In the genomic region with DNA sequence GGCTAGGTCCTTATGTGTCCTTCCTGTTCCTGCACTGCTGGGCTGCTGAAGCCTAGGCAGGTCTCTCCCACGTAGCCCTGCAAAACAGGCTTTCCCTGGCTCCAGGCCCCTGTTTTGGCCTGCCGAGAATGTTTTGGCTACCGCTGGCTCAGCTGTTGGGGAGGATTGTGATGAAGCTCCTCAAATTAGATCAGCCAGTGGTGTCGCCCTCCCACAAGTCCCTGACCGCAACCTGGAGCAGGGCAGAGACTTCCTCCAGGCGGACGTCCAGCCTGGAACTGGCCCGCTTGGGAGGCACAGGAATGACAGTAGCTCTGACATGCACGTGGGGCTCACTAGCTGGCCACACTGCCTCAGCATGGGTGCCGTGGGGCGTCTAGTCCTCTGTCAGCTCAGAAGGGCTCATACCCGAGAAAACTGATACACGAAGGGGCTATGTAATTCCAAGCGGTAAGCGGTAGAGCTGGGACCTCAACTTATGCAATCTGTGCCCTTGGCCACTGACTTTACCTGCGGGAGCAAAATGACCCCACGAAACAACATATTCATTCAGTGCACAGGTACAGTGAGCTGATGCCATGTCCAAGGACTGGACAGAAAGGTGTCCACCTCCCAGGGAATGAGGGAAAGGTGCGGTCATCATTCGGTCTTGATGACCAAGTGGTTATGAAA, we compare ENCODE assay signal across 15 cellular contexts. TPM values are rescaled to one million over a fixed set of nuclear protein-coding genes. Genes with fewer than 3 reads are reported as not detected.
DNase-seq lines count a peak whose midpoint lies in the region; ATAC-seq, FAIRE-seq and TF ChIP-seq lines count a peak whose summit lies in the region.
"Had no signal": no experiment of that assay in that cellular context is flagged by ENCODE, and none has a peak within 500 bp of the region (broad histone marks: within the 10 kb centered on the region; RNA-seq: fewer than 3 reads in every experiment).

No MANE protein-coding gene starts in this region.

- no peaks in the 10 kb centered on the region for H3K36me3 ChIP-seq in right atrium auricular region
- no peaks in the 10 kb centered on the region for H3K36me3 ChIP-seq in parathyroid adenoma (ENCODE audit: control insufficient read depth, insufficient read depth, low read length)
- H3K36me3 ChIP-seq in upper lobe of right lung, result no peaks in the 10 kb centered on the region

- FAIRE-seq in GM12892 (lab: Jason Lieb, UNC), result no peak

- DNase-seq in coronary artery (ENCODE audit: low spot score), result no peak
- DNase-seq in right atrium auricular region (ENCODE audit: low spot score), result peak; percentile 82
- DNase-seq in upper lobe of right lung, result no peak
- DNase-seq in HT-29 (ENCODE audit: low spot score), result no peak
- DNase-seq in stimulated activated naive CD4-positive, alpha-beta T cell treated with Interleukin-2 at 50 U/mL for 16 hours (lab: John Stamatoyannopoulos, UW), result no peak
- DNase-seq in NCI-H2196 (lab: John Stamatoyannopoulos, UW; ENCODE audit: unreplicated experiment), result no peak
- no peak for DNase-seq in GM12892 (ENCODE audit: insufficient read length)
- DNase-seq: activated CD8-positive, alpha-beta memory T cell treated with anti-CD3 and anti-CD28 coated beads for 24 hours; activated gamma-delta T cell; CD4-positive, CD25-positive, alpha-beta regulatory T cell; effector memory CD4-positive, alpha-beta T cell; H9 had no signal

- H3K4me3 ChIP-seq in coronary artery (no peak overlapping the region), right atrium auricular region (no peak overlapping the region), parathyroid adenoma (ENCODE audit: low read depth, low read length) (no peak overlapping the region), upper lobe of right lung (no peak overlapping the region)
- H3K4me3 ChIP-seq: SK-N-MC had no signal

- H3K27ac ChIP-seq in coronary artery, result peak overlapping the region; percentile 97
- peak overlapping the region; percentile 76 to 93 for H3K27ac ChIP-seq in right atrium auricular region
- no peak overlapping the region for H3K27ac ChIP-seq in parathyroid adenoma
- H3K27ac ChIP-seq in upper lobe of right lung, result peak overlapping the region; percentile 30
- H3K27ac ChIP-seq: SK-N-MC had no signal

- H3K4me1 ChIP-seq in right atrium auricular region (peaks cover 0 to 67% of the 10 kb centered on the region in 2 donors), parathyroid adenoma (no peaks in the 10 kb centered on the region), upper lobe of right lung (peaks cover 51% of the 10 kb centered on the region)

- TF ChIP-seq CTCF in coronary artery (IDR thresholded peaks at IDR 0.05), result no peak
- peak in 1 of 2 donors; percentile 36 for TF ChIP-seq CTCF in right atrium auricular region (IDR thresholded peaks at IDR 0.05)
- TF ChIP-seq CTCF in parathyroid adenoma (IDR thresholded peaks at IDR 0.05), result no peak
- TF ChIP-seq CTCF in upper lobe of right lung (IDR thresholded peaks at IDR 0.05), result no peak

- intact Hi-C loops in upper lobe of right lung (cut with DNase I), result no loop called here

- no peaks in the 10 kb centered on the region for H3K27me3 ChIP-seq in right atrium auricular region
- H3K27me3 ChIP-seq in parathyroid adenoma (ENCODE audit: control insufficient read depth, insufficient read depth, low read length), result no peaks in the 10 kb centered on the region
- H3K27me3 ChIP-seq in upper lobe of right lung, result no peaks in the 10 kb centered on the region

- H3K9ac ChIP-seq in parathyroid adenoma, result no peak overlapping the region

- no peak for TF ChIP-seq POLR2A in GM12892 (IDR thresholded peaks at IDR 0.05; ENCODE audit: low read depth, low read length)

- no peak overlapping the region for H2AFZ ChIP-seq in parathyroid adenoma

- peak overlapping the region; percentile 9 for H3K4me2 ChIP-seq in parathyroid adenoma (ENCODE audit: low read length)

- no peaks in the 10 kb centered on the region for H3K9me3 ChIP-seq in right atrium auricular region
- H3K9me3 ChIP-seq in parathyroid adenoma (ENCODE audit: control insufficient read depth, low read length), result no peaks in the 10 kb centered on the region
- H3K9me3 ChIP-seq in upper lobe of right lung, result no peaks in the 10 kb centered on the region

- H3K79me2 ChIP-seq in parathyroid adenoma, result peaks cover 6% of the 10 kb centered on the region

- ATAC-seq in upper lobe of right lung, result no peak

RNA-seq across cellular contexts. Expression of a gene that starts 26.6 kb away (rescaled TPM):
- 10 to 100 TPM; 50.4 to 78.9 TPM for total RNA-seq in right atrium auricular region
- 106 TPM for total RNA-seq in upper lobe of right lung
- total RNA-seq in HT-29 (2014; rRNA removed; shearing (Covaris generic)), result 84.8 and 90.2 TPM in 2 replicates
- polyA plus RNA-seq in GM12892 (2012; ENCODE audit: missing spikeins), result 0.64 TPM

RNA-seq across cellular contexts. Expression of a gene that starts 52.5 kb away (rescaled TPM):
- total RNA-seq in right atrium auricular region (not detected), upper lobe of right lung (not detected)
- not detected in 2 replicates for total RNA-seq in HT-29 (2014; rRNA removed; shearing (Covaris generic))
- not detected for polyA plus RNA-seq in GM12892 (2012; ENCODE audit: missing spikeins)
- total RNA-seq: CD4-positive, CD25-positive, alpha-beta regulatory T cell; G401; H9 had no signal
- polyA plus RNA-seq: CD4-positive, CD25-positive, alpha-beta regulatory T cell had no signal
